1 cellular context compared by ENCODE assay signal in genomic region chr1:91669584-91670350, GRCh38.
TF ChIP-seq lines count a peak whose summit lies in the region.

No MANE protein-coding gene starts in this region.

TF ChIP-seq in SK-N-SH treated with all-trans-retinoic acid at 6 μM for 48 hours, 23 proteins besides CTCF, POLR2A, EP300 and RAD21 (continued from another document):
- TF ChIP-seq CREB5 (CRISPR knock-in tag; IDR thresholded peaks at IDR 0.05; ENCODE audit: low read depth) (no peak), BACH2 (CRISPR knock-in tag; IDR thresholded peaks at IDR 0.05; ENCODE audit: borderline replicate concordance) (no peak), OSR1 (CRISPR knock-in tag; IDR thresholded peaks at IDR 0.05) (no peak), RARB (CRISPR knock-in tag; IDR thresholded peaks at IDR 0.05) (no peak), ZNF565 (CRISPR knock-in tag; conservative IDR thresholded peaks at IDR 0.05; ENCODE audit: low read depth) (no peak), PPARA (CRISPR knock-in tag; IDR thresholded peaks at IDR 0.05; ENCODE audit: borderline replicate concordance) (no peak), TCF4 (CRISPR knock-in tag; IDR thresholded peaks at IDR 0.05; ENCODE audit: borderline replicate concordance) (no peak), SNAI2 (CRISPR knock-in tag; IDR thresholded peaks at IDR 0.05) (no peak), TOX (CRISPR knock-in tag; IDR thresholded peaks at IDR 0.05; ENCODE audit: borderline replicate concordance) (no peak)
TF ChIP-seq in SK-N-SH treated with all-trans-retinoic acid at 6 μM for 48 hours: peak in this region for 0.
